In genomic region chr18:9017170-9017899, GRCh38 we compare ENCODE assay signal across 1 cellular context.
A peak's percentile ranks its signal among the peaks of the same experiment; 100 is the strongest.
TF ChIP-seq lines count a peak whose summit lies in the region.

No MANE protein-coding gene starts in this region.

TF ChIP-seq in HepG2, 621 proteins besides CTCF, POLR2A, EP300 and RAD21 (continued from another document and continues in another):
- TF ChIP-seq AKAP8 (CRISPR knock-in tag; IDR thresholded peaks at IDR 0.05) (no peak), ZBTB20 (CRISPR knock-in tag; IDR thresholded peaks at IDR 0.05; ENCODE audit: borderline replicate concordance, low read depth) (no peak), NFE2L2 (IDR thresholded peaks at IDR 0.05; ENCODE audit: low read length) (0 out of 2 replicates have a peak, but pooled peaks have one; percentile 39), ZFP36L1 (CRISPR knock-in tag; IDR thresholded peaks at IDR 0.05) (no peak), KDM2A (CRISPR knock-in tag; IDR thresholded peaks at IDR 0.05; ENCODE audit: borderline replicate concordance, low read depth) (peak; percentile 54; the same call in 1 of the 2 replicates), PHB2 (IDR thresholded peaks at IDR 0.05; ENCODE audit: partially characterized antibody) (no peak), RELA (CRISPR knock-in tag; IDR thresholded peaks at IDR 0.05) (no peak), ZIK1 (CRISPR knock-in tag; IDR thresholded peaks at IDR 0.05; ENCODE audit: borderline replicate concordance, low read depth) (no peak), ZNF776 (CRISPR knock-in tag; IDR thresholded peaks at IDR 0.05) (no peak), CREB3 (CRISPR knock-in tag; IDR thresholded peaks at IDR 0.05) (no peak), CERS6 (CRISPR knock-in tag; IDR thresholded peaks at IDR 0.05) (no peak), JUN (CRISPR knock-in tag; IDR thresholded peaks at IDR 0.05) (no peak), FOSL1 (CRISPR knock-in tag; IDR thresholded peaks at IDR 0.05; ENCODE audit: borderline replicate concordance) (no peak; the same call in 1 of the 2 replicates), ZFP36 (IDR thresholded peaks at IDR 0.05; ENCODE audit: borderline replicate concordance, low read depth, low read length, partially characterized antibody) (no peak), HMGXB3 (CRISPR knock-in tag; IDR thresholded peaks at IDR 0.05; ENCODE audit: borderline replicate concordance) (no peak), ZNF331 (CRISPR knock-in tag; IDR thresholded peaks at IDR 0.05) (no peak), ZNF687 (CRISPR knock-in tag; IDR thresholded peaks at IDR 0.05) (peak; percentile 64), ZNF879 (CRISPR knock-in tag; IDR thresholded peaks at IDR 0.05) (no peak), SAP130 (CRISPR knock-in tag; IDR thresholded peaks at IDR 0.05; ENCODE audit: low read depth) (0 out of 2 replicates have a peak, but pooled peaks have one; percentile 29), AHR (CRISPR knock-in tag; IDR thresholded peaks at IDR 0.05) (no peak), TEF (CRISPR knock-in tag; IDR thresholded peaks at IDR 0.05) (no peak), ZNF232 (CRISPR knock-in tag; IDR thresholded peaks at IDR 0.05; ENCODE audit: borderline replicate concordance) (peak; percentile 52; the same call in 1 of the 2 replicates), THYN1 (CRISPR knock-in tag; IDR thresholded peaks at IDR 0.05; ENCODE audit: borderline replicate concordance, low read depth) (no peak), GRHL1 (CRISPR knock-in tag; conservative IDR thresholded peaks at IDR 0.05) (no peak), ZNF101 (CRISPR knock-in tag; IDR thresholded peaks at IDR 0.05; ENCODE audit: borderline replicate concordance, low read depth) (no peak), MYC (CRISPR knock-in tag; IDR thresholded peaks at IDR 0.05; ENCODE audit: borderline replicate concordance) (0 out of 2 replicates have a peak, but pooled peaks have one; percentile 14), ZMAT5 (CRISPR knock-in tag; IDR thresholded peaks at IDR 0.05; ENCODE audit: borderline replicate concordance, low read depth) (no peak), TBL1XR1 (IDR thresholded peaks at IDR 0.05; ENCODE audit: borderline replicate concordance, low read length, partially characterized antibody) (no peak), SNAPC2 (CRISPR knock-in tag; IDR thresholded peaks at IDR 0.05) (no peak), ZNF556 (CRISPR knock-in tag; IDR thresholded peaks at IDR 0.05; ENCODE audit: borderline replicate concordance) (no peak), MAFK (conservative IDR thresholded peaks at IDR 0.05 in 1 of 2, IDR thresholded peaks at IDR 0.05 in 1 of 2; ENCODE audit: low read length in 2 of 2) (peak; percentile 55 to 84), ZBTB33 (CRISPR knock-in tag; IDR thresholded peaks at IDR 0.05) (peak; percentile 60; the same call in 1 of the 2 replicates), SMAD1 (CRISPR knock-in tag; IDR thresholded peaks at IDR 0.05; ENCODE audit: borderline replicate concordance, low read depth) (no peak), ERF (CRISPR knock-in tag; IDR thresholded peaks at IDR 0.05) (0 out of 2 replicates have a peak, but pooled peaks have one; percentile 20), CCDC6 (CRISPR knock-in tag; IDR thresholded peaks at IDR 0.05) (no peak), CENPT (CRISPR knock-in tag; IDR thresholded peaks at IDR 0.05; ENCODE audit: low read depth) (no peak), ZHX2 (IDR thresholded peaks at IDR 0.05; ENCODE audit: low read depth) (no peak), ZHX2 (CRISPR knock-in tag; IDR thresholded peaks at IDR 0.05; ENCODE audit: borderline replicate concordance) (no peak), ZNF850 (CRISPR knock-in tag; conservative IDR thresholded peaks at IDR 0.05) (no peak)
